10 cellular contexts compared by ENCODE assay signal in genomic region chr10:80200259-80200658, GRCh38. TPM values are rescaled to one million over a fixed set of nuclear protein-coding genes. Genes with fewer than 3 reads are reported as not detected.
A peak's percentile ranks its signal among the peaks of the same experiment; 100 is the strongest.
DNase-seq lines count a peak whose midpoint lies in the region; ATAC-seq and TF ChIP-seq lines count a peak whose summit lies in the region.
"Had no signal": no experiment of that assay in that cellular context is flagged by ENCODE, and none has a peak within 500 bp of the region (broad histone marks: within the 10 kb centered on the region; RNA-seq: fewer than 3 reads in every experiment).

No MANE protein-coding gene starts in this region.

- peak overlapping the region; percentile 90 for H3K4me3 ChIP-seq in left ventricle myocardium inferior
- H3K4me3 ChIP-seq in coronary artery: no peak overlapping the region
- peak overlapping the region; percentile 88 to 93 for H3K4me3 ChIP-seq in neutrophil (ENCODE audit: low read depth in 1 of 2, low read length in 1 of 2)
- H3K4me3 ChIP-seq in urinary bladder (ENCODE audit: low read depth, low read length): no peak overlapping the region

- H3K27ac ChIP-seq in left ventricle myocardium inferior (replicated peaks) (peak overlapping the region; percentile 99), coronary artery (peak overlapping the region; percentile 99 to 100), neutrophil (peak overlapping the region; percentile 91), urinary bladder (ENCODE audit: low read depth) (peak overlapping the region; percentile 28)

- 70% methylated on average over 1 of the region's 1 CpG for WGBS in urinary bladder

- no peak for ATAC-seq in Right ventricle myocardium superior (ENCODE audit: poor library complexity)
- no peak for ATAC-seq in GM21619 (IDR thresholded peaks at IDR 0.05; ENCODE audit: unreplicated experiment)
- ATAC-seq in stimulated activated naive CD8-positive, alpha-beta T cell treated with anti-CD3 and anti-CD28 coated beads, Interleukin-15, amount 100 ng/mL, for 72 hours: no peak

- TF ChIP-seq CTCF in left ventricle myocardium inferior (IDR thresholded peaks at IDR 0.05; ENCODE audit: borderline replicate concordance): no peak
- no peak for TF ChIP-seq CTCF in coronary artery (IDR thresholded peaks at IDR 0.05)
- no peak for TF ChIP-seq CTCF in neutrophil (IDR thresholded peaks at IDR 0.05)

- H3K27me3 ChIP-seq in left ventricle myocardium inferior (ENCODE audit: low read depth) (no peaks in the 10 kb centered on the region), neutrophil (no peaks in the 10 kb centered on the region)
- H3K27me3 ChIP-seq: BE2C had no signal

- no peak for DNase-seq in left ventricle myocardium inferior
- DNase-seq in Right ventricle myocardium superior: no peak
- DNase-seq in coronary artery (ENCODE audit: low spot score): no peak
- no peak for DNase-seq in NCI-H146 treated with DMSO at 0.1 percent for 48 hours (lab: John Stamatoyannopoulos, UW; ENCODE audit: unreplicated experiment)
- DNase-seq in stimulated activated naive CD8-positive, alpha-beta T cell treated with anti-CD3 and anti-CD28 coated beads, Interleukin-15, amount 100 ng/mL, for 72 hours: no peak
- DNase-seq: BE2C, SW 1271 had no signal

- H3K4me1 ChIP-seq in left ventricle myocardium inferior (peaks cover 100% of the 10 kb centered on the region), neutrophil (ENCODE audit: control insufficient read depth in 1 of 2, insufficient read depth in 1 of 2, low read depth in 1 of 2, low read length in 1 of 2) (peaks cover 87 to 95% of the 10 kb centered on the region in 2 experiments), urinary bladder (ENCODE audit: insufficient read depth) (peaks cover 4% of the 10 kb centered on the region)
- H3K4me1 ChIP-seq: BE2C had no signal

- no peak overlapping the region for H3K27ac Mint-ChIP-seq in stimulated activated naive CD8-positive, alpha-beta T cell treated with anti-CD3 and anti-CD28 coated beads, Interleukin-15, amount 100 ng/mL, for 72 hours

- peaks cover 0 to 9% of the 10 kb centered on the region in 2 donors for H3K9me3 Mint-ChIP-seq in stimulated activated naive CD8-positive, alpha-beta T cell treated with anti-CD3 and anti-CD28 coated beads, Interleukin-15, amount 100 ng/mL, for 72 hours

- H3K9me3 ChIP-seq in left ventricle myocardium inferior (replicated peaks): no peaks in the 10 kb centered on the region
- H3K9me3 ChIP-seq in neutrophil: no peaks in the 10 kb centered on the region
- H3K9me3 ChIP-seq: BE2C had no signal

- H3K4me3 Mint-ChIP-seq in stimulated activated naive CD8-positive, alpha-beta T cell treated with anti-CD3 and anti-CD28 coated beads, Interleukin-15, amount 100 ng/mL, for 72 hours: no peak overlapping the region

- H3K36me3 ChIP-seq in left ventricle myocardium inferior (no peaks in the 10 kb centered on the region), neutrophil (peaks cover 11% of the 10 kb centered on the region), urinary bladder (ENCODE audit: insufficient read depth) (no peaks in the 10 kb centered on the region)
- H3K36me3 ChIP-seq: BE2C had no signal

- H3K4me1 Mint-ChIP-seq in stimulated activated naive CD8-positive, alpha-beta T cell treated with anti-CD3 and anti-CD28 coated beads, Interleukin-15, amount 100 ng/mL, for 72 hours: peaks cover 80% of the 10 kb centered on the region

- intact Hi-C loops in left ventricle myocardium inferior (cut with micrococcal nuclease): no loop called here
- intact Hi-C loops in Right ventricle myocardium superior (cut with DNase I): no loop called here

- H3K27me3 Mint-ChIP-seq in stimulated activated naive CD8-positive, alpha-beta T cell treated with anti-CD3 and anti-CD28 coated beads, Interleukin-15, amount 100 ng/mL, for 72 hours: no peaks in the 10 kb centered on the region

RNA-seq across cellular contexts. Expression of gene ANXA11, which starts 5.1 kb away (rescaled TPM):
- total RNA-seq in left ventricle myocardium inferior (390 TPM), Right ventricle myocardium superior (434 TPM), urinary bladder (41.8 TPM)
- 114 TPM for polyA plus RNA-seq in urinary bladder

Comparison
In these comparisons a context has a peak if more than half of its experiments do, and no peak if none do; other contexts are left out.
1. H3K27ac ChIP-seq: peak in every context shown above with its lines; median percentile 100 in coronary artery; 99 in left ventricle myocardium inferior; 91 in neutrophil; 28 in urinary bladder.
2. H3K4me3 ChIP-seq: peak in left ventricle myocardium inferior (single experiment) and neutrophil (2 of 2); none in coronary artery (single experiment) and urinary bladder (single experiment).